16 cellular contexts compared by ENCODE assay signal in the genomic region with DNA sequence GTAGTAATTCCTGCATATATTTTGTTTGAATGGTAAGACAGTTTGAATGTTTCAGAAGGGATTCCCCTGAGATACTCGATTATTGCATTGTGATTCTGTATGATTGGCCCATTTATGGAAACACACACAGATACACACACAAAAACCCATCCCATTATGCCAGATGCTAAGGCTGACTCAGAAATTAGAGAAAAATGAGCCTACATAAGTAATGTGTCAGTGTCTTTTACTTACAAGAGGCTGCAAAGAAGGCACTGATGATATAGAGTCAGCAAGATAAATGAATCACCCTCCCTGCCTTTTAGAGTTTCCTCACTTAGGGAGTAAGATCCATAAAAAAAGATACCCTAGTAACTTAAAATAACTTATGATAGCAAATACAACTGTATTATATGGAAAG.
"Had no signal": no experiment of that assay in that cellular context is flagged by ENCODE, and none has a peak within 500 bp of the region (broad histone marks: within the 10 kb centered on the region; RNA-seq: fewer than 3 reads in every experiment).

No MANE protein-coding gene starts in this region.

- H3K9me3 ChIP-seq: breast epithelium had no signal

- H3K36me3 ChIP-seq: breast epithelium, left ventricle myocardium inferior had no signal

- H3K4me1 ChIP-seq: breast epithelium, left ventricle myocardium inferior had no signal

- H3K27ac ChIP-seq: breast epithelium, left ventricle myocardium inferior, skin epidermis had no signal

- DNase-seq: activated CD4-positive, alpha-beta T cell treated with anti-CD3 and anti-CD28 coated beads, Interleukin-2, amount 50 U/mL, for 1 hour; activated naive CD8-positive, alpha-beta T cell treated with anti-CD3 and anti-CD28 coated beads for 36 hours; aorta; erythroblast; hypothalamus; left ventricle myocardium inferior; naive thymus-derived CD8-positive, alpha-beta T cell; stimulated activated CD4-positive, alpha-beta T cell treated with anti-CD3 and anti-CD28 coated beads, Interleukin-15, amount 100 ng/mL, for 24 hours; stimulated activated CD4-positive, alpha-beta T cell treated with anti-CD3 and anti-CD28 coated beads, Interleukin-4, amount 100 ng/mL, for 1 hour; stimulated activated naive B cell treated with anti-CD40 and anti-IgM and Interleukin-4, amounts not matched to agents 10 μg/mL and 1 μg/mL and 100 μg/mL, for 72 hours; substantia nigra; T-cell; T-helper 9 cell had no signal

- H3K27me3 ChIP-seq: breast epithelium had no signal

- H3K4me3 ChIP-seq: breast epithelium, left ventricle myocardium inferior, skin epidermis had no signal

- ATAC-seq: activated CD4-positive, CD25-positive, alpha-beta regulatory T cell treated with anti-CD3 and anti-CD28 coated beads, Interleukin-2, amount 50 U/mL, for 24 hours; naive thymus-derived CD8-positive, alpha-beta T cell; stimulated activated naive B cell treated with anti-CD40 and anti-IgM and Interleukin-4, amounts not matched to agents 10 μg/mL and 1 μg/mL and 100 μg/mL, for 72 hours; T-cell had no signal
